8 cellular contexts compared by ENCODE assay signal in the genomic region with DNA sequence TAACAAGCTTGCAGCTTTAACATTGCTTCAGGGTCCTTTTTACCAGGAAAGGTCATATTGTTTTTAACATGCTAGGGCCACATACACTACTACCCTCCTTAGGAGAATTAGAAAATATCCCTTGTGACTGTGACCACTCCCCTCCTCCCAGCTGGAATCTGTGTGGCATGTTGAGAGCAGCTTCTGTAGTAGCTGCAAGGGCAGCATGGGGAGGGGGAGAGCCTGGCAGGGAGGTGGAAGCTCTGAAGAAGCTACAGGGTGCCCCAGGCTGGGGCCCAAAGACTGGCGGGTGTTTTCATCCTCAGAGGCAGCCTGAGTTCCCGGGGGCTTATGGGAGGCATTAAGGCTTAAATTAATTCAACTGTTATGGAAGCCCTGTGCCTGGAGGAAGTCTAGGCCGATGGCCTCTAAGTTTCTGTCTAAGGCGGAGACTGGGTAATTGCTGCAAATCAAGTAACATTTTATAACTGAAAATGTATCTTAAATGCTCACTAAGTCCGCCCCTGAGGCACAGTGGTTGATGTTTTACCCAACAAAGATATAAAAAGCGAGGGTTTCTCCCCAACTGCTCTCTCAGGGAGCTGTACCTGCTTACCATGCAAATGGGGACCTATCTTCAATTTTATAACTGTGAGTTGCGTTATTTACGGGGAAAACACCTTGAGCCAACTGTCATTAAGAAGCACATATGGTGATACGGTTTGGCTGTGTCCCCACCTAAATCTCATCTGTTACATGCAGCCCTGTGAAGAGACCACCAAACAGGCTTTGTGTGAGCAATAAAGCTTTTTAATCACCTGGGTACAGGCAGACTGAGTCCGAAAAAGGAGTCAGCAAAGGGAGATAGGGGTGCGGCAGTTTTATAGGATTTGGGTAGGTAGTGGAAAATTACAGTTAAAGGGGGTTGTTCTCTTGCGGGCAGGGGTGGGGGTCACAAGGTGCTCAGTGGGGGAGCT. TPM values are rescaled to one million over a fixed set of nuclear protein-coding genes. Genes with fewer than 3 reads are reported as not detected.
A peak's percentile ranks its signal among the peaks of the same experiment; 100 is the strongest.
DNase-seq lines count a peak whose midpoint lies in the region; ATAC-seq and TF ChIP-seq lines count a peak whose summit lies in the region.

No MANE protein-coding gene starts in this region.

- POLR2A ChIA-PET in GM10248 (lab: Yijun Ruan, JAX): interaction anchor here (0.8 to 2.1 kb wide), 3 partner anchors 26 to 37 kb away, joined by 3 to 7 read pairs (median 3); no protein-coding TSS in a partner anchor

- no peak for TF ChIP-seq POLR2A in testis (IDR thresholded peaks at IDR 0.05)

- H3K9me3 Mint-ChIP-seq in effector memory CD8-positive, alpha-beta T cell: no peaks in the 10 kb centered on the region

- ATAC-seq in GM19452 (IDR thresholded peaks at IDR 0.05; ENCODE audit: unreplicated experiment) (peak; percentile 70), HG03196 (IDR thresholded peaks at IDR 0.05; ENCODE audit: unreplicated experiment) (peak; percentile 47)
- ATAC-seq in effector memory CD8-positive, alpha-beta T cell (replicated peaks): no peak

- H3K4me3 ChIP-seq in testis: no peak overlapping the region

- H3K4me3 Mint-ChIP-seq in effector memory CD8-positive, alpha-beta T cell: peak overlapping the region in 1 of 2 donors; percentile 31

- peaks cover 3% of the 10 kb centered on the region for H3K36me3 Mint-ChIP-seq in effector memory CD8-positive, alpha-beta T cell (ENCODE audit: insufficient read depth)

- H3K4me1 Mint-ChIP-seq in effector memory CD8-positive, alpha-beta T cell (ENCODE audit: low read depth in 2 of 2): peaks cover 11 to 16% of the 10 kb centered on the region in 2 donors

- H3K27ac ChIP-seq in testis: no peak overlapping the region

- 88% methylated on average over 12 of the region's 12 CpGs for WGBS in testis, 2 donors

- intact Hi-C loops in testis (cut with DNase I; ENCODE audit: low total_unique reads): no loop called here

- no peaks in the 10 kb centered on the region for H3K4me1 ChIP-seq in testis

- H3K27me3 Mint-ChIP-seq in effector memory CD8-positive, alpha-beta T cell: no peaks in the 10 kb centered on the region

- DNase-seq in GM10248 (ENCODE audit: extremely low spot score) (peak; percentile 52), superior temporal gyrus (ENCODE audit: extremely low spot score) (no peak), NCI-H2081 (lab: John Stamatoyannopoulos, UW) (no peak), KBM-7 (no peak), testis (no peak)
- DNase-seq in effector memory CD8-positive, alpha-beta T cell: no peak

- no peaks in the 10 kb centered on the region for H3K27me3 ChIP-seq in testis

- CTCF ChIA-PET in GM10248 (lab: Yijun Ruan, JAX): interaction anchor here (1.0 to 1.5 kb wide), 3 partner anchors 11 to 82 kb away, joined by 3 to 4 read pairs (median 3); no protein-coding TSS in a partner anchor

- no peaks in the 10 kb centered on the region for H3K36me3 ChIP-seq in testis (ENCODE audit: low read depth, missing control alignments)

- peak overlapping the region; percentile 44 to 70 for H3K27ac Mint-ChIP-seq in effector memory CD8-positive, alpha-beta T cell

- TF ChIP-seq CTCF in GM10248 (IDR thresholded peaks at IDR 0.05; ENCODE audit: control extremely low read depth, extremely low read depth, low read depth, missing control alignments): no peak
- no peak for TF ChIP-seq CTCF in testis (IDR thresholded peaks at IDR 0.05)

- in situ Hi-C loops in KBM-7 (cut with MboI; ENCODE audit: low pct_unique_long_range_greater_than_20kb, low sequenced_read_pairs): no loop called here

- H3K9me3 ChIP-seq in testis: no peaks in the 10 kb centered on the region

RNA-seq across cellular contexts. Expression of a gene that starts 37.4 kb away (rescaled TPM):
- 1 to 10 TPM; 3.5 to 5.0 TPM for total RNA-seq in testis
- polyA plus RNA-seq in testis (ENCODE audit: insufficient read depth, low read depth, low replicate concordance): 4.6 TPM

RNA-seq across cellular contexts. Expression of a gene that starts 37.8 kb away (rescaled TPM):
- total RNA-seq in testis: 10 to 100 TPM; 10.2 to 15.5 TPM
- polyA plus RNA-seq in testis (ENCODE audit: insufficient read depth, low read depth, low replicate concordance): 8.8 TPM
